1 cellular context compared by ENCODE assay signal in the genomic region with DNA sequence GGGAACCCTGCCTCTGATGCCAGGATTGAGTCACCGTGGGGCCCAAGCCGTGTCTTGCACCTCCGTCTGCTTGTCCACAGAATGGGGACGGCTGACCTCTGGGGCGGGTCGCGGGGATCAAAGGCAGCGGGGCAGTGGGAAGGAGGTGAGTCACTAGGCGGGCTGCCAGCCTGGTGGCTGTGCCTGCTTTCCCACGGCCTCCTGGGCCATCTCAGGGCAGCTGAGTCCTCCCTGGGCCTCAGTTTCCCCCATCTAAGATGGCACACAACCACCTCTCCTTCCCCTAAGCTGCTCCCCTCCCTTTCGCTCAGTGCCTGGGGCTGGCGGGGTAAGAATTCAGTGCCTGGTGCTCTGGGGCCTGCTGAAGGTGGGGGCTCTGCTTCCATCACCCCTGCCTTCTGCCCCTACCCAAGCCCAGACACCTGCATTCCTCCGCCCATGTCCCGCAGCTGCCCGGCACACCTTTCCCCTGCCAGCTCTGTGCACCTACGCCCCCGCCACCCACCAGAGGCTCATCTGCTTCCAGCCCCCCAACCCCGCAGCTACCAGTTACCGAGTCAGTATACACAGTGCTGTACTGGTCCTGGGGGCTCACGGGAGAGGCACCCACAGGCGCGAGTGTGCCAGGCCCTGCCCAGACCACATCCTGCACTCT.
TF ChIP-seq lines count a peak whose summit lies in the region.

No MANE protein-coding gene starts in this region.

TF ChIP-seq in GM12878, 131 proteins besides CTCF, POLR2A, EP300 and RAD21:
- TF ChIP-seq POLR2AphosphoS5 (IDR thresholded peaks at IDR 0.05; ENCODE audit: low read length) (peak; percentile 47; the same call in 1 of the 2 replicates), GATAD2B (conservative IDR thresholded peaks at IDR 0.05; ENCODE audit: low read depth) (0 out of 2 replicates have a peak, but pooled peaks have one; percentile 61), KAT2A (conservative IDR thresholded peaks at IDR 0.05; ENCODE audit: control insufficient read depth, low read depth, low read length) (no peak), NR2F1 (conservative IDR thresholded peaks at IDR 0.05) (peak; percentile 62), BACH1 (IDR thresholded peaks at IDR 0.05; ENCODE audit: borderline replicate concordance) (0 out of 2 replicates have a peak, but pooled peaks have one; percentile 5), BCL3 (IDR thresholded peaks at IDR 0.05; ENCODE audit: borderline replicate concordance, insufficient read depth, low read depth, low read length, poor library complexity, severe bottlenecking) (peak; percentile 12), BCL11A (IDR thresholded peaks at IDR 0.05; ENCODE audit: low read depth, low read length) (no peak), POLR2AphosphoS2 (IDR thresholded peaks at IDR 0.05; ENCODE audit: low read depth, low read length) (peak; percentile 58; the same call in 1 of the 2 replicates), ESRRA (IDR thresholded peaks at IDR 0.05; ENCODE audit: low read length) (no peak), TCF12 (IDR thresholded peaks at IDR 0.05; ENCODE audit: low read depth, low read length) (peak; percentile 8; the same call in 1 of the 2 replicates)
